ENCODE assay signal across 23 cellular contexts in the genomic region with DNA sequence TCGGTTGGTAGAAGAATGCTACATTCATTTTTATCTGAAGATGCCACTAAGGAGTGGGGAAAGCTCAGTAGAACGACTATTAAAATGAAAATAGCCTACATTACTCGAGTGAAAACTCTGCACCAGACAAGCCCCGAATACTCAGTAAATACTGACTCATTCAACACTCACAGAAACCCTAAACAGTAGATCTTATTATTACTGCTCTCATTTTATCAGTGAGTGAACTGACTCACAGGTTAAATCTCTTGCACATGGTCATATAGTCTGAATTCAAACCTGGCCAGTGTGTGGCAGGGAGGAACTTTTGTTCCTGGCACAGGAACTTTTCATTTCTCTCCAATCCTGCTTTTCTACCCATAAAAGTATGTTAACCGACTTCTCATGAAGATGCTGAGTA. TPM values are rescaled to one million over a fixed set of nuclear protein-coding genes. Genes with fewer than 3 reads are reported as not detected.
DNase-seq lines count a peak whose midpoint lies in the region; ATAC-seq and TF ChIP-seq lines count a peak whose summit lies in the region.
"Had no signal": no experiment of that assay in that cellular context is flagged by ENCODE, and none has a peak within 500 bp of the region (broad histone marks: within the 10 kb centered on the region; RNA-seq: fewer than 3 reads in every experiment).

No MANE protein-coding gene starts in this region.

- H3K27me3 Mint-ChIP-seq in Calu3 (ENCODE audit: unreplicated experiment) (no peaks in the 10 kb centered on the region), nephron progenitor cell (ENCODE audit: low read depth, poor library complexity) (peaks cover 20% of the 10 kb centered on the region)

- TF ChIP-seq POLR2A in lower leg skin (IDR thresholded peaks at IDR 0.05), result no peak

- peak overlapping the region; percentile 4 for H2AFZ ChIP-seq in mammary epithelial cell (ENCODE audit: low read depth, low read length)

- H3K9ac ChIP-seq in mammary epithelial cell (ENCODE audit: insufficient read depth, low read length), result no peak overlapping the region

- H3K27ac Mint-ChIP-seq in Calu3 (ENCODE audit: unreplicated experiment) (peak overlapping the region; percentile 54), nephron progenitor cell (no peak overlapping the region)
- H3K27ac Mint-ChIP-seq: brain, immature natural killer cell, mesothelial cell of epicardium had no signal

- intact Hi-C loops in Calu3 (cut with micrococcal nuclease; ENCODE audit: unreplicated experiment) (no loop called here), mammary epithelial cell (cut with micrococcal nuclease) (no loop called here), lower leg skin (cut with DNase I; ENCODE audit: low total_unique reads) (no loop called here)

- peaks cover 2% of the 10 kb centered on the region for H3K27me3 ChIP-seq in mammary epithelial cell (ENCODE audit: insufficient read depth, low read length)
- H3K27me3 ChIP-seq: gastrocnemius medialis, sigmoid colon, tibial artery had no signal

- DNase-seq in Calu3, result no peak
- DNase-seq in NCI-H226, result peak; percentile 83
- DNase-seq in mammary epithelial cell, result peak; percentile 88
- DNase-seq in kidney tubule cell (ENCODE audit: low spot score), result peak; percentile 76
- no peak for DNase-seq in cortex of kidney (lab: John Stamatoyannopoulos, UW)
- DNase-seq in lower leg skin (ENCODE audit: low spot score in 2 of 2), result no peak
- DNase-seq in nephron progenitor cell, result no peak
- DNase-seq: activated CD8-positive, alpha-beta memory T cell treated with anti-CD3 and anti-CD28 coated beads for 24 hours; activated gamma-delta T cell; DMS153; gastrocnemius medialis; H7; immature natural killer cell; NCI-H1092 treated with DMSO at 0.1 percent for 48 hours; NCI-H446; sigmoid colon; stimulated activated CD4-positive, alpha-beta T cell treated with anti-CD3 and anti-CD28 coated beads, Interleukin-4, amount 100 ng/mL, for 24 hours; tibial artery; WERI-Rb-1 had no signal

- ATAC-seq in HG02973 (IDR thresholded peaks at IDR 0.05; ENCODE audit: unreplicated experiment), result no peak
- ATAC-seq: gastrocnemius medialis had no signal

- peaks cover 29% of the 10 kb centered on the region for H3K4me1 ChIP-seq in mammary epithelial cell (ENCODE audit: insufficient read depth, low read length)
- H3K4me1 ChIP-seq: gastrocnemius medialis, sigmoid colon, tibial artery had no signal

- no TSS peak for BruUV-seq in Calu3 (replicated peaks; lab: Mats Ljungman, UMichigan)
- no TSS peak for BruUV-seq in mammary epithelial cell (replicated peaks; lab: Mats Ljungman, UMichigan)

- H3K4me3 ChIP-seq in mammary epithelial cell (replicated peaks in 1 of 3; ENCODE audit: insufficient read depth in 1 of 3, low read depth in 2 of 3, low read length in 3 of 3) (no peak overlapping the region), lower leg skin (ENCODE audit: low read depth, poor library complexity, severe bottlenecking) (no peak overlapping the region)
- H3K4me3 ChIP-seq: gastrocnemius medialis, sigmoid colon, tibial artery had no signal

- dilution Hi-C loops in mammary epithelial cell (cut with HindIII; ENCODE audit: low sequenced_read_pairs), result no loop called here

- H3K9me3 ChIP-seq in mammary epithelial cell (replicated peaks; ENCODE audit: insufficient read depth, low read length), result no peaks in the 10 kb centered on the region
- H3K9me3 ChIP-seq: gastrocnemius medialis, neutrophil, sigmoid colon, tibial artery had no signal

- no peaks in the 10 kb centered on the region for H3K36me3 ChIP-seq in mammary epithelial cell (ENCODE audit: insufficient read depth, low read length)
- H3K36me3 ChIP-seq: gastrocnemius medialis, neutrophil, sigmoid colon, tibial artery, WERI-Rb-1 had no signal

- no peaks in the 10 kb centered on the region for H4K20me1 ChIP-seq in mammary epithelial cell (ENCODE audit: insufficient read depth, low read length)

- peak overlapping the region; percentile 63 for H3K4me2 ChIP-seq in mammary epithelial cell (ENCODE audit: insufficient read depth, low read depth, low read length)

- peak overlapping the region; percentile 46 for H3K27ac ChIP-seq in mammary epithelial cell (ENCODE audit: insufficient read depth, low read depth, low read length)
- H3K27ac ChIP-seq: gastrocnemius medialis, neutrophil, sigmoid colon, tibial artery, WERI-Rb-1 had no signal

- H3K9me3 Mint-ChIP-seq in Calu3 (ENCODE audit: low read depth, unreplicated experiment) (no peaks in the 10 kb centered on the region), nephron progenitor cell (no peaks in the 10 kb centered on the region)
- H3K9me3 Mint-ChIP-seq: brain, mesothelial cell of epicardium had no signal

- H3K36me3 Mint-ChIP-seq in Calu3 (ENCODE audit: insufficient read depth, unreplicated experiment) (no peaks in the 10 kb centered on the region), nephron progenitor cell (ENCODE audit: low read depth) (no peaks in the 10 kb centered on the region)
- H3K36me3 Mint-ChIP-seq: brain, immature natural killer cell, mesothelial cell of epicardium had no signal

- CTCF ChIA-PET in Calu3 (lab: Charles Lee), result no interaction called here
- CTCF ChIA-PET in mammary epithelial cell (lab: Charles Lee; ENCODE audit: low non-redundant PET), result no interaction called here

- in situ Hi-C loops in mammary epithelial cell (cut with MboI; ENCODE audit: low sequenced_read_pairs in 2 of 2), result no loop called here

- H3K4me3 Mint-ChIP-seq in Calu3 (ENCODE audit: low read depth, unreplicated experiment) (no peak overlapping the region), nephron progenitor cell (no peak overlapping the region)
- H3K4me3 Mint-ChIP-seq: brain, immature natural killer cell, mesothelial cell of epicardium had no signal

- H3K4me1 Mint-ChIP-seq in Calu3 (ENCODE audit: low read depth, unreplicated experiment) (peaks cover 13% of the 10 kb centered on the region), nephron progenitor cell (no peaks in the 10 kb centered on the region)
- H3K4me1 Mint-ChIP-seq: brain, immature natural killer cell, mesothelial cell of epicardium had no signal

- H3K79me2 ChIP-seq in mammary epithelial cell (ENCODE audit: insufficient read depth, low read length), result no peaks in the 10 kb centered on the region

- TF ChIP-seq CTCF in Calu3 (IDR thresholded peaks at IDR 0.05; ENCODE audit: unreplicated experiment) (no peak), mammary epithelial cell (conservative IDR thresholded peaks at IDR 0.05 in 1 of 2, IDR thresholded peaks at IDR 0.05 in 1 of 2; ENCODE audit: extremely low read depth in 1 of 2, insufficient read depth in 1 of 2, low read depth in 1 of 2, low read length in 2 of 2) (no peak), lower leg skin (IDR thresholded peaks at IDR 0.05) (no peak), nephron progenitor cell (IDR thresholded peaks at IDR 0.05) (no peak)

- WGBS in mammary epithelial cell (ENCODE audit: low coverage, missing lambda C conversion rate), result 46% methylated on average over 5 of the region's 5 CpGs
- WGBS in lower leg skin, 2 donors, result 69 to 76% methylated on average over 5 of the region's 5 CpGs

RNA-seq across cellular contexts. Expression of a gene that starts 9.6 kb away (rescaled TPM):
- total RNA-seq in Calu3 (2022) (not detected in 2 replicates), mammary epithelial cell (under 1 TPM in 1 of 2 donors, not detected in 1; 0.33 TPM), lower leg skin (1 to 10 TPM in 3 of 4 donors, under 1 TPM in 1; 0.64 to 2.2 (median 1.9) TPM)
- 0.06 TPM for polyA plus RNA-seq in mammary epithelial cell
- polyA minus RNA-seq in mammary epithelial cell, result not detected
- polyA plus RNA-seq: immature natural killer cell had no signal

Comparison
In these comparisons a context has a peak if more than half of its experiments do, and no peak if none do; other contexts are left out.
1. DNase-seq: peak in NCI-H226 (single experiment), mammary epithelial cell (single experiment) and kidney tubule cell (single experiment); none in Calu3 (single experiment), cortex of kidney (single experiment), lower leg skin (0 of 2) and nephron progenitor cell (single experiment).